ENCODE assay signal across 1 cellular context in genomic region chr19:46596008-46596407, GRCh38.
A peak's percentile ranks its signal among the peaks of the same experiment; 100 is the strongest.
TF ChIP-seq lines count a peak whose summit lies in the region.

No MANE protein-coding gene starts in this region.

TF ChIP-seq in K562, 482 proteins besides CTCF, POLR2A, EP300 and RAD21:
- peak; percentile 70 for TF ChIP-seq ZNF384 (IDR thresholded peaks at IDR 0.05; ENCODE audit: low read depth, low read length)
- no peak for TF ChIP-seq MBD2 (IDR thresholded peaks at IDR 0.05; ENCODE audit: borderline replicate concordance, low read depth)
- TF ChIP-seq RCOR1 (IDR thresholded peaks at IDR 0.05; ENCODE audit: borderline replicate concordance in 1 of 2, low read depth in 2 of 2, low read length in 2 of 2) = 0 out of 4 replicates have a peak, but pooled peaks of 1 of the 2 experiments have one; percentile 22
- TF ChIP-seq BRCA1 (IDR thresholded peaks at IDR 0.05) = no peak
- TF ChIP-seq BRCA1 (CRISPR knock-in tag; IDR thresholded peaks at IDR 0.05) = no peak
- TF ChIP-seq NFE2L1 (tag; IDR thresholded peaks at IDR 0.05; ENCODE audit: borderline replicate concordance, low read depth) = no peak
